8 cellular contexts compared by ENCODE assay signal in genomic region chr5:113293068-113293571, GRCh38.
DNase-seq lines count a peak whose midpoint lies in the region; ATAC-seq and TF ChIP-seq lines count a peak whose summit lies in the region.

No MANE protein-coding gene starts in this region.

- H3K4me1 Mint-ChIP-seq in activated naive CD4-positive, alpha-beta T cell treated with anti-CD3 and anti-CD28 coated beads, Interleukin-2, amount 50 U/mL, for 24 hours: peaks cover 25% of the 10 kb centered on the region
- H3K4me1 Mint-ChIP-seq in brain: peaks cover 46% of the 10 kb centered on the region

- H3K4me3 ChIP-seq in lower leg skin (ENCODE audit: low read depth, poor library complexity, severe bottlenecking) (peak overlapping the region; percentile 50), uterus (peak overlapping the region; percentile 42 to 97)

- H3K27me3 ChIP-seq in uterus: no peaks in the 10 kb centered on the region

- in situ Hi-C loops in G401 (cut with HindIII; ENCODE audit: low sequenced_read_pairs): no loop called here

- H3K27ac Mint-ChIP-seq in activated naive CD4-positive, alpha-beta T cell treated with anti-CD3 and anti-CD28 coated beads, Interleukin-2, amount 50 U/mL, for 24 hours: peak overlapping the region; percentile 5
- H3K27ac Mint-ChIP-seq in brain: peak overlapping the region in 3 of 5 experiments; percentile 2 to 96 (median 60)

- ATAC-seq in GM18868 (IDR thresholded peaks at IDR 0.05; ENCODE audit: unreplicated experiment): no peak

- H3K9me3 Mint-ChIP-seq in activated naive CD4-positive, alpha-beta T cell treated with anti-CD3 and anti-CD28 coated beads, Interleukin-2, amount 50 U/mL, for 24 hours: no peaks in the 10 kb centered on the region
- peaks cover 0 to 8% (median 0%) of the 10 kb centered on the region in 5 experiments for H3K9me3 Mint-ChIP-seq in brain

- WGBS in lower leg skin, 2 donors: 17 to 21% methylated on average over 8 of the region's 8 CpGs

- TF ChIP-seq CTCF in brain (conservative IDR thresholded peaks at IDR 0.05) (no peak), lower leg skin (IDR thresholded peaks at IDR 0.05) (no peak), uterus (IDR thresholded peaks at IDR 0.05) (no peak)

- H3K4me1 ChIP-seq in uterus: peaks cover 0 to 4% of the 10 kb centered on the region in 2 donors

- DNase-seq in activated naive CD4-positive, alpha-beta T cell treated with Interleukin-2 at 50 U/mL for 16 hours: no peak
- DNase-seq in lower leg skin (ENCODE audit: low spot score in 2 of 2) (no peak), uterus (no peak), SW 1271 (lab: John Stamatoyannopoulos, UW) (no peak), G401 (ENCODE audit: low spot score) (no peak)

- no peaks in the 10 kb centered on the region for H3K36me3 ChIP-seq in uterus

- intact Hi-C loops in lower leg skin (cut with DNase I; ENCODE audit: low total_unique reads): no loop called here
- intact Hi-C loops in uterus (cut with DNase I; ENCODE audit: low total_unique reads): no loop called here

- peaks cover 35% of the 10 kb centered on the region for H3K27me3 Mint-ChIP-seq in activated naive CD4-positive, alpha-beta T cell treated with anti-CD3 and anti-CD28 coated beads, Interleukin-2, amount 50 U/mL, for 24 hours
- peaks cover 41% of the 10 kb centered on the region for H3K27me3 Mint-ChIP-seq in brain

- peak overlapping the region; percentile 93 to 97 for H3K27ac ChIP-seq in uterus

- H3K4me3 Mint-ChIP-seq in activated naive CD4-positive, alpha-beta T cell treated with anti-CD3 and anti-CD28 coated beads, Interleukin-2, amount 50 U/mL, for 24 hours: peak overlapping the region; percentile 92
- H3K4me3 Mint-ChIP-seq in brain: peak overlapping the region; percentile 83 to 96 (median 86)

- H3K36me3 Mint-ChIP-seq in activated naive CD4-positive, alpha-beta T cell treated with anti-CD3 and anti-CD28 coated beads, Interleukin-2, amount 50 U/mL, for 24 hours: no peaks in the 10 kb centered on the region
- no peaks in the 10 kb centered on the region for H3K36me3 Mint-ChIP-seq in brain

- no peak for TF ChIP-seq POLR2A in lower leg skin (IDR thresholded peaks at IDR 0.05)
- no peak for TF ChIP-seq POLR2A in uterus (IDR thresholded peaks at IDR 0.05)

- no peaks in the 10 kb centered on the region for H3K9me3 ChIP-seq in uterus
